1 cellular context compared by ENCODE assay signal in genomic region chr16:75066861-75067447, GRCh38.
TF ChIP-seq lines count a peak whose summit lies in the region.

No MANE protein-coding gene starts in this region.

TF ChIP-seq in WTC11, 78 proteins besides CTCF, POLR2A, EP300 and RAD21 (continued from another document):
- TF ChIP-seq, protein P1, sequence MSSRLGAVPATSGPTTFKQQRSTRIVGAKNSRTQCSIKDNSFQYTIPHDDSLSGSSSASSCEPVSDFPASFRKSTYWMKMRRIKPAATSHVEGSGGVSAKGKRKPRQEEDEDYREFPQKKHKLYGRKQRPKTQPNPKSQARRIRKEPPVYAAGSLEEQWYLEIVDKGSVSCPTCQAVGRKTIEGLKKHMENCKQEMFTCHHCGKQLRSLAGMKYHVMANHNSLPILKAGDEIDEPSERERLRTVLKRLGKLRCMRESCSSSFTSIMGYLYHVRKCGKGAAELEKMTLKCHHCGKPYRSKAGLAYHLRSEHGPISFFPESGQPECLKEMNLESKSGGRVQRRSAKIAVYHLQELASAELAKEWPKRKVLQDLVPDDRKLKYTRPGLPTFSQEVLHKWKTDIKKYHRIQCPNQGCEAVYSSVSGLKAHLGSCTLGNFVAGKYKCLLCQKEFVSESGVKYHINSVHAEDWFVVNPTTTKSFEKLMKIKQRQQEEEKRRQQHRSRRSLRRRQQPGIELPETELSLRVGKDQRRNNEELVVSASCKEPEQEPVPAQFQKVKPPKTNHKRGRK (CRISPR knock-in tag; IDR thresholded peaks at IDR 0.05; ENCODE audit: borderline replicate concordance), result no peak
- TF ChIP-seq, protein P2, sequence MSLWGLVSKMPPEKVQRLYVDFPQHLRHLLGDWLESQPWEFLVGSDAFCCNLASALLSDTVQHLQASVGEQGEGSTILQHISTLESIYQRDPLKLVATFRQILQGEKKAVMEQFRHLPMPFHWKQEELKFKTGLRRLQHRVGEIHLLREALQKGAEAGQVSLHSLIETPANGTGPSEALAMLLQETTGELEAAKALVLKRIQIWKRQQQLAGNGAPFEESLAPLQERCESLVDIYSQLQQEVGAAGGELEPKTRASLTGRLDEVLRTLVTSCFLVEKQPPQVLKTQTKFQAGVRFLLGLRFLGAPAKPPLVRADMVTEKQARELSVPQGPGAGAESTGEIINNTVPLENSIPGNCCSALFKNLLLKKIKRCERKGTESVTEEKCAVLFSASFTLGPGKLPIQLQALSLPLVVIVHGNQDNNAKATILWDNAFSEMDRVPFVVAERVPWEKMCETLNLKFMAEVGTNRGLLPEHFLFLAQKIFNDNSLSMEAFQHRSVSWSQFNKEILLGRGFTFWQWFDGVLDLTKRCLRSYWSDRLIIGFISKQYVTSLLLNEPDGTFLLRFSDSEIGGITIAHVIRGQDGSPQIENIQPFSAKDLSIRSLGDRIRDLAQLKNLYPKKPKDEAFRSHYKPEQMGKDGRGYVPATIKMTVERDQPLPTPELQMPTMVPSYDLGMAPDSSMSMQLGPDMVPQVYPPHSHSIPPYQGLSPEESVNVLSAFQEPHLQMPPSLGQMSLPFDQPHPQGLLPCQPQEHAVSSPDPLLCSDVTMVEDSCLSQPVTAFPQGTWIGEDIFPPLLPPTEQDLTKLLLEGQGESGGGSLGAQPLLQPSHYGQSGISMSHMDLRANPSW (CRISPR knock-in tag; conservative IDR thresholded peaks at IDR 0.05; ENCODE audit: low read depth), result no peak
- TF ChIP-seq GRHL2 (CRISPR knock-in tag; IDR thresholded peaks at IDR 0.05; ENCODE audit: insufficient replicate concordance, severe bottlenecking), result no peak
- no peak for TF ChIP-seq TCF7 (CRISPR knock-in tag; IDR thresholded peaks at IDR 0.05; ENCODE audit: low read depth)
- TF ChIP-seq, protein P3, sequence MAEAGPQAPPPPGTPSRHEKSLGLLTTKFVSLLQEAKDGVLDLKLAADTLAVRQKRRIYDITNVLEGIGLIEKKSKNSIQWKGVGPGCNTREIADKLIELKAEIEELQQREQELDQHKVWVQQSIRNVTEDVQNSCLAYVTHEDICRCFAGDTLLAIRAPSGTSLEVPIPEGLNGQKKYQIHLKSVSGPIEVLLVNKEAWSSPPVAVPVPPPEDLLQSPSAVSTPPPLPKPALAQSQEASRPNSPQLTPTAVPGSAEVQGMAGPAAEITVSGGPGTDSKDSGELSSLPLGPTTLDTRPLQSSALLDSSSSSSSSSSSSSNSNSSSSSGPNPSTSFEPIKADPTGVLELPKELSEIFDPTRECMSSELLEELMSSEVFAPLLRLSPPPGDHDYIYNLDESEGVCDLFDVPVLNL (CRISPR knock-in tag; IDR thresholded peaks at IDR 0.05; ENCODE audit: borderline replicate concordance, low read depth), result no peak
- no peak for TF ChIP-seq USF2 (CRISPR knock-in tag; IDR thresholded peaks at IDR 0.05)
